In the genomic region with DNA sequence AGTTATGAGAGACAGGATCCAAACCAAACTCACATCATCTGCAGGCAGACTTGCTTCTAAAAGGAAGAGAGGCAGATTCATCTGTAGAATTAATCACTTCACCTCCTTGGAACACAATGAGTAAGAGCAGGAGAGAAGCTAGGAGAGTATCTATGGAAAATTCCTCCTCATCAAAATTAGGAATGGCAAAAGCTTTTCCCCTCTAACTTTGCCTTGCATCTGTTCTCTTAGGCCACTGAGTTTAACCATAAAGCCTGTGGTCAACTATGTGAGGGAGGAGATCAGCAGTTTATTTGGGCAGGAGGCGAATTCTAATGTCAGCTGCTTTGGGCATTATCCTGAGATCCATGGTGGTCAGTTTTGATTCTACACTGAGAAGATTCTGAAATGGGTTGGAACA, we compare ENCODE assay signal across 24 cellular contexts.
"Had no signal": no experiment of that assay in that cellular context is flagged by ENCODE, and none has a peak within 500 bp of the region (broad histone marks: within the 10 kb centered on the region; RNA-seq: fewer than 3 reads in every experiment).

No MANE protein-coding gene starts in this region.

- H3K36me3 ChIP-seq: esophagus squamous epithelium, gastrocnemius medialis, heart right ventricle, left lung, lower lobe of right lung had no signal

- H3K9me3 Mint-ChIP-seq: endodermal cell, mesothelial cell of epicardium had no signal

- H3K27me3 ChIP-seq: esophagus squamous epithelium, gastrocnemius medialis, heart right ventricle, left lung had no signal

- H3K4me3 Mint-ChIP-seq: effector memory CD8-positive, alpha-beta T cell; endodermal cell; mesothelial cell of epicardium; naive B cell had no signal

- H3K27ac ChIP-seq: coronary artery, epithelial cell of prostate, esophagus squamous epithelium, gastrocnemius medialis, heart right ventricle, left lung, lower lobe of right lung had no signal

- ATAC-seq: effector memory CD8-positive, alpha-beta T cell; esophagus mucosa; gastrocnemius medialis; heart right ventricle; left cardiac atrium; left lung; left ventricle myocardium superior; lower lobe of right lung; mucosa of descending colon had no signal

- H3K9me3 ChIP-seq: esophagus squamous epithelium, gastrocnemius medialis, heart right ventricle, left lung, lower lobe of right lung, mucosa of descending colon had no signal

- H3K27ac Mint-ChIP-seq: effector memory CD8-positive, alpha-beta T cell; endodermal cell; mesothelial cell of epicardium; naive B cell had no signal

- H3K36me3 Mint-ChIP-seq: mesothelial cell of epicardium, naive B cell had no signal

- DNase-seq: dermis blood vessel endothelial cell; effector CD8-positive, alpha-beta T cell; effector memory CD8-positive, alpha-beta T cell; endodermal cell; erythroblast; esophagus squamous epithelium; foreskin fibroblast; foreskin melanocyte; gastrocnemius medialis; glutamatergic neuron; head of caudate nucleus; heart right ventricle; hippocampal formation; left cardiac atrium; left lung; left ventricle myocardium superior; lower lobe of right lung; mesenchymal stem cell; mucosa of descending colon; naive B cell had no signal

- H3K4me1 Mint-ChIP-seq: endodermal cell, naive B cell had no signal

- H3K4me1 ChIP-seq: esophagus squamous epithelium, gastrocnemius medialis, heart right ventricle, left lung, lower lobe of right lung had no signal

- H3K27me3 Mint-ChIP-seq: effector memory CD8-positive, alpha-beta T cell; naive B cell had no signal

- H3K4me3 ChIP-seq: coronary artery, esophagus squamous epithelium, gastrocnemius medialis, heart right ventricle, left lung, lower lobe of right lung, mucosa of descending colon had no signal
